ENCODE assay signal across 8 cellular contexts in genomic region chr2:189982777-189983394, GRCh38.
A peak's percentile ranks its signal among the peaks of the same experiment; 100 is the strongest.
DNase-seq lines count a peak whose midpoint lies in the region; ATAC-seq and TF ChIP-seq lines count a peak whose summit lies in the region.

No MANE protein-coding gene starts in this region.

- peaks cover 9% of the 10 kb centered on the region for H3K9me3 ChIP-seq in suprapubic skin

- H3K36me3 ChIP-seq in GM06990 (ENCODE audit: control insufficient read depth, insufficient read depth, low read length) (no peaks in the 10 kb centered on the region), suprapubic skin (no peaks in the 10 kb centered on the region)

- DNase-seq in AG04449 (ENCODE audit: low read depth, low spot score) (no peak), GM06990 (ENCODE audit: extremely low read depth, insufficient read length) (no peak), NCI-H69 (lab: John Stamatoyannopoulos, UW) (peak; percentile 3), fibroblast of mammary gland (ENCODE audit: low read depth) (peak; percentile 25), suprapubic skin (ENCODE audit: low spot score in 2 of 2) (no peak), posterior vena cava (ENCODE audit: low spot score) (no peak)
- no peak for DNase-seq in activated CD4-positive, alpha-beta T cell treated with anti-CD3 and anti-CD28 coated beads, Interleukin-2, amount 50 U/mL, for 48 hours

- no peaks in the 10 kb centered on the region for H3K27me3 ChIP-seq in GM06990 (replicated peaks; ENCODE audit: control insufficient read depth, insufficient read depth, low read length)
- H3K27me3 ChIP-seq in suprapubic skin: no peaks in the 10 kb centered on the region

- CTCF ChIA-PET in AG04449 (lab: Yijun Ruan, JAX): interaction anchor here (1.0 to 1.3 kb wide), 3 partner anchors 11 to 22 kb away, joined by 3 to 4 read pairs (median 3); no protein-coding TSS in a partner anchor

- no peak for TF ChIP-seq POLR2A in suprapubic skin (IDR thresholded peaks at IDR 0.05)

- TF ChIP-seq CTCF in AG04449 (IDR thresholded peaks at IDR 0.05; ENCODE audit: insufficient read depth, low read length, missing control alignments): peak; percentile 32
- peak; percentile 39 for TF ChIP-seq CTCF in GM06990 (IDR thresholded peaks at IDR 0.05; ENCODE audit: insufficient read depth, low read length, poor library complexity, severe bottlenecking)
- peak; percentile 63 for TF ChIP-seq CTCF in fibroblast of mammary gland (conservative IDR thresholded peaks at IDR 0.05; ENCODE audit: control insufficient read depth, insufficient read depth, low read depth, low read length)
- no peak for TF ChIP-seq CTCF in suprapubic skin (IDR thresholded peaks at IDR 0.05)

- H3K27ac ChIP-seq in suprapubic skin: no peak overlapping the region

- WGBS in suprapubic skin: 82% methylated on average over 5 of the region's 5 CpGs

- no peak for ATAC-seq in HG02852 (IDR thresholded peaks at IDR 0.05; ENCODE audit: unreplicated experiment)

- POLR2A ChIA-PET in AG04449 (lab: Yijun Ruan, JAX): no interaction called here

- no peak overlapping the region for H3K4me3 ChIP-seq in AG04449 (ENCODE audit: low read depth, low read length)
- no peak overlapping the region for H3K4me3 ChIP-seq in GM06990 (replicated peaks; ENCODE audit: low read depth, low read length)
- H3K4me3 ChIP-seq in fibroblast of mammary gland (ENCODE audit: control insufficient read depth, low read depth, low read length): no peak overlapping the region
- no peak overlapping the region for H3K4me3 ChIP-seq in suprapubic skin

- no peak for TF ChIP-seq EP300 in suprapubic skin (IDR thresholded peaks at IDR 0.05)

- intact Hi-C loops in posterior vena cava (cut with DNase I): no loop called here

- no peaks in the 10 kb centered on the region for H3K4me1 ChIP-seq in suprapubic skin

Comparison
In these comparisons a context has a peak if more than half of its experiments do, and no peak if none do; other contexts are left out.
1. DNase-seq: peak in NCI-H69 (single experiment) and fibroblast of mammary gland (single experiment); none in AG04449 (single experiment), GM06990 (single experiment), suprapubic skin (0 of 2), posterior vena cava (single experiment) and activated CD4-positive, alpha-beta T cell treated with anti-CD3 and anti-CD28 coated beads, Interleukin-2, amount 50 U/mL, for 48 hours (0 of 2).
2. CTCF ChIP-seq: peak in AG04449 (single experiment), GM06990 (single experiment) and fibroblast of mammary gland (single experiment); none in suprapubic skin (0 of 2).